ENCODE assay signal across 8 cellular contexts in the genomic region with DNA sequence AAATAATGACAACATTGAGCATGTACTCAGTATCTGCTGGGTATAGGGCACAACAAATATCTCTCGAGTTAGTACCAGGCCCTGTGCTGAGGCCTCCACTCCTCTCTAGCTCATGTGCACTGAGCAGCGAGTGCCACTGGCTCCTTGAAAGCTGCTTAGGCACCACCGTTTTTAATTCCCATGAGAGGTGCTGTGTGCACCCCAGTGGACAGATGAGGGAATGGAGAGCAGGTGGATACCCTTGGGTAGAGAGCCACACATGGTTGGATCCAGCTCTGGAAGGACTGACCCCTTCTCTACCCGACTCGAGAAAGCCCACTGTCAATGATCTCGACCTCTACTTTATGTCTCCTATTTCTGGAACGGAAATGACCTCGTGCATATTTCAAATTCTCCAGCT. TPM values are rescaled to one million over a fixed set of nuclear protein-coding genes. Genes with fewer than 3 reads are reported as not detected.
A peak's percentile ranks its signal among the peaks of the same experiment; 100 is the strongest.
DNase-seq lines count a peak whose midpoint lies in the region; TF ChIP-seq lines count a peak whose summit lies in the region.
"Not testable (repeated sequence)": the region's sequence is repeated elsewhere in the genome, so short reads cannot be mapped to it uniquely, and the experiment has no call there.

No MANE protein-coding gene starts in this region.

- not testable (repeated sequence) for H3K27ac Mint-ChIP-seq in Caco-2 (ENCODE audit: unreplicated experiment)

- not testable (repeated sequence) for H3K4me1 Mint-ChIP-seq in Caco-2 (ENCODE audit: low read depth, unreplicated experiment)

- not testable (repeated sequence) for H3K27ac ChIP-seq in WERI-Rb-1; adrenal gland; mesendoderm (ENCODE audit: low read depth, low read length); stomach

- H2AK5ac ChIP-seq in mesendoderm (ENCODE audit: low read length) = not testable (repeated sequence)

- TF ChIP-seq POLR2A in adrenal gland (IDR thresholded peaks at IDR 0.05); stomach (IDR thresholded peaks at IDR 0.05): not testable (repeated sequence)

- not testable (repeated sequence) for H3K9ac ChIP-seq in mesendoderm (ENCODE audit: low read length)

- H4K5ac ChIP-seq in mesendoderm (ENCODE audit: low read length) = not testable (repeated sequence)

- not testable (repeated sequence) for H3K23ac ChIP-seq in mesendoderm (ENCODE audit: low read length)

- H3K36me3 Mint-ChIP-seq in Caco-2 (ENCODE audit: insufficient read depth, unreplicated experiment) = not testable (repeated sequence)

- not testable (repeated sequence) for H2BK120ac ChIP-seq in mesendoderm (ENCODE audit: low read depth, low read length)

- not testable (repeated sequence) for H3K9me3 Mint-ChIP-seq in Caco-2 (ENCODE audit: unreplicated experiment)

- DNase-seq in Caco-2 (peak; percentile 34 to 45), HCEC 1CT (peak; percentile 5), NCI-H69 (lab: John Stamatoyannopoulos, UW) (peak; percentile 29), WERI-Rb-1 (peak; percentile 47), adrenal gland (peak; percentile 8 to 61 (median 31)), head of caudate nucleus (peak in 28 of 42 donors; percentile 3 to 50 (median 16)), mesendoderm (peak; percentile 38), stomach (peak; percentile 42)

- whole genome bisulfite sequencing in adrenal gland, 4 donors = 40 to 55% (median 52%) methylated on average over 2 to 5 of the region's 8 CpGs; no CpG with 5 or more reads in 1 of the 4 donors
- no CpG with 5 or more reads among the region's 8 CpGs for WGBS in mesendoderm (ENCODE audit: extremely low coverage, insufficient coverage, low lambda C conversion rate)
- WGBS in stomach, 5 donors = 33 to 52% (median 41%) methylated on average over 1 to 5 of the region's 8 CpGs; no CpG with 5 or more reads in 1 of the 5 donors

- H3K56ac ChIP-seq in mesendoderm (ENCODE audit: low read length) = not testable (repeated sequence)

- H4K8ac ChIP-seq in mesendoderm (ENCODE audit: low read depth, low read length) = not testable (repeated sequence)

- not testable (repeated sequence) for H3K27me3 ChIP-seq in Caco-2 (replicated peaks; ENCODE audit: control insufficient read depth, insufficient read depth, low read length); WERI-Rb-1 (ENCODE audit: insufficient read depth, low read depth, severe bottlenecking); adrenal gland; mesendoderm (ENCODE audit: insufficient read depth, low read length, poor library complexity); stomach

- TF ChIP-seq EP300 in stomach (IDR thresholded peaks at IDR 0.05) = not testable (repeated sequence)

- not testable (repeated sequence) for H3K18ac ChIP-seq in mesendoderm (ENCODE audit: low read length)

- TF ChIP-seq CTCF in Caco-2 (IDR thresholded peaks at IDR 0.05; ENCODE audit: insufficient read depth in 1 of 2, low read depth in 1 of 2, low read length in 1 of 2, severe bottlenecking in 1 of 2, unreplicated experiment in 1 of 2) (peak in 1 of 2 experiments; percentile 17), WERI-Rb-1 (IDR thresholded peaks at IDR 0.05; ENCODE audit: low read depth, low read length) (0 out of 2 replicates have a peak, but pooled peaks have one; percentile 22), adrenal gland (IDR thresholded peaks at IDR 0.05) (peak in 1 of 6 experiments; percentile 16), stomach (IDR thresholded peaks at IDR 0.05) (peak in 1 of 7 experiments; percentile 23)

- not testable (repeated sequence) for H3K9me3 ChIP-seq in Caco-2; WERI-Rb-1 (ENCODE audit: severe bottlenecking); adrenal gland (replicated peaks in 1 of 3); stomach

- not testable (repeated sequence) for H3K79me1 ChIP-seq in mesendoderm (ENCODE audit: low read length)

- CTCF ChIA-PET in Caco-2 (lab: Charles Lee) = not testable (repeated sequence)

- not testable (repeated sequence) for H3K36me3 ChIP-seq in Caco-2 (ENCODE audit: control insufficient read depth, insufficient read depth, low read length); WERI-Rb-1; adrenal gland (replicated peaks in 1 of 2); mesendoderm (ENCODE audit: control insufficient read depth, insufficient read depth, low read length); stomach

- H3K4me3 ChIP-seq in Caco-2 (ENCODE audit: low read depth, low read length); WERI-Rb-1 (ENCODE audit: low read depth, low read length); adrenal gland; mesendoderm (ENCODE audit: low read length); stomach: not testable (repeated sequence)

- POLR2A ChIA-PET in Caco-2 (lab: Charles Lee) = not testable (repeated sequence)

- not testable (repeated sequence) for BruUV-seq in Caco-2 (replicated peaks; lab: Mats Ljungman, UMichigan)

- not testable (repeated sequence) for H3K4me2 ChIP-seq in mesendoderm (ENCODE audit: low read length)

- not testable (repeated sequence) for H3K4me3 Mint-ChIP-seq in Caco-2 (ENCODE audit: unreplicated experiment)

- H3K4me1 ChIP-seq in Caco-2; adrenal gland (replicated peaks in 1 of 2); mesendoderm (ENCODE audit: control insufficient read depth, low read depth, low read length); stomach: not testable (repeated sequence)

- intact Hi-C loops in Caco-2 (cut with micrococcal nuclease; ENCODE audit: unreplicated experiment); adrenal gland (cut with DNase I); head of caudate nucleus (cut with DNase I); stomach (cut with DNase I; ENCODE audit: low total_unique reads): not testable (repeated sequence)

- not testable (repeated sequence) for H3K79me2 ChIP-seq in mesendoderm (ENCODE audit: control insufficient read depth, insufficient read depth, low read length)

- H3K27me3 Mint-ChIP-seq in Caco-2 (ENCODE audit: insufficient read depth, unreplicated experiment) = not testable (repeated sequence)

- H2BK5ac ChIP-seq in mesendoderm (ENCODE audit: low read length) = not testable (repeated sequence)

- not testable (repeated sequence) for H3K4ac ChIP-seq in mesendoderm (ENCODE audit: low read depth, low read length)

- H2BK15ac ChIP-seq in mesendoderm (replicated peaks; ENCODE audit: low read depth) = not testable (repeated sequence)

RNA-seq across cellular contexts. Expression of gene NBPF8, which starts 58.7 kb away (rescaled TPM):
- 8.4 and 8.7 TPM in 2 replicates for total RNA-seq in Caco-2 (2022)
- total RNA-seq in adrenal gland = 1 to 10 TPM; 3.7 to 8.1 (median 5.9) TPM
- polyA plus RNA-seq in adrenal gland = 10 to 100 TPM in 1 of 3 donors, 1 to 10 TPM in 2; 5.4 to 13.3 (median 7.0) TPM
- polyA plus RNA-seq in mesendoderm (2013, experiment 1 of 2) = 1.5 TPM
- 1.5 TPM for polyA plus RNA-seq in mesendoderm (2013, experiment 2 of 2)
- 10 to 100 TPM in 4 of 5 donors, 1 to 10 TPM in 1; 8.2 to 17.9 (median 13.2) TPM for total RNA-seq in stomach
- 1 to 10 TPM; 2.9 to 3.9 (median 3.9) TPM for polyA plus RNA-seq in stomach
